13 cellular contexts compared by ENCODE assay signal in the genomic region with DNA sequence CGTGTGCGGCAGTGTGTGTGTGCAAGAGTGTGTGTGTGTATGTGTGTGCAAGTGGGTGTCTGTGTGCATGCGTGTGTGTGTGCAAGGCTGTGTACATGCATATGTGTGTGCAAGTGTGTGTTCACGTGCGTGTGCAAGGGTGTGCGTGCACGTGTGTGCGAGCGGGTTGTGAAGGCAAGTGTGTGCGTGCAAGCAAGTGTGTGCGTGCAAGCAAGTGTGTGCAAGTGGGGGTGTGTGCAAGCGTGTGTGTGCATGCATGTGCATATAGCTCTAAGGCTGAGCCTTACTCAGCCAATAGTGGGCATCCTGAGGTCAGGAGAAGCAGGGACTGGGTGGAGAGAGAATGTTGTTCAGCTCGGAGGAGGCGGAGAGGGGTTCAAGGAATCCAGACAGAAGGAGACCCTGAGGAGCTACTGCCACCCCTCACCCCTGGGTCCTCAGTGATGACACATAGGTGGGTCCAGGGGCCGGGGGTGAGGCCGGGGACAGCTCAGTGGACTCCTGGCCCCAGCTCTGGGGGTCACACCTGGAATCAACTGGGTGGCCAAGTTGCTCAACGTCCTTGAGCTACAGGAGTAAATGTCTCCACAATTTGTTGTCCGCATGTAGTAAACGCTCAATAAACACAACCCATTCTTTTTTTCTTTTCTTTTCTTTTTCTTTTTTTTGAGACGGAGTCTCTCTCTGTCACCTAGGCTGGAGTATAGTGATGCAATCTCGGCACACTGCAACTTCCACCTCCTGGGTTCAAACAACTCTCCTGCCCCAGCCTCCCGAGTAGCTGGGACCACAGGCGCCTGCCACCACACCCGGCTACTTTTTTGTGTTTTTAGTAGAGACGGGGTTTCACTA. TPM values are rescaled to one million over a fixed set of nuclear protein-coding genes. Genes with fewer than 3 reads are reported as not detected.
A peak's percentile ranks its signal among the peaks of the same experiment; 100 is the strongest.
DNase-seq lines count a peak whose midpoint lies in the region; FAIRE-seq and TF ChIP-seq lines count a peak whose summit lies in the region.
"Had no signal": no experiment of that assay in that cellular context is flagged by ENCODE, and none has a peak within 500 bp of the region (broad histone marks: within the 10 kb centered on the region; RNA-seq: fewer than 3 reads in every experiment).

No MANE protein-coding gene starts in this region.

- H3K36me3 Mint-ChIP-seq in brain (no peaks in the 10 kb centered on the region), neural crest cell (ENCODE audit: low read depth) (no peaks in the 10 kb centered on the region)

- FAIRE-seq in HTR-8/SVneo (lab: Jason Lieb, UNC), result peak; percentile 98

- H3K4me1 Mint-ChIP-seq in brain, result peaks cover 31% of the 10 kb centered on the region
- peaks cover 11% of the 10 kb centered on the region for H3K4me1 Mint-ChIP-seq in neural crest cell

- no peaks in the 10 kb centered on the region for H3K9me3 Mint-ChIP-seq in brain
- no peaks in the 10 kb centered on the region for H3K9me3 Mint-ChIP-seq in neural crest cell

- peak overlapping the region; percentile 45 to 86 (median 72) for H3K4me3 Mint-ChIP-seq in brain
- H3K4me3 Mint-ChIP-seq in neural crest cell, result peak overlapping the region; percentile 83

- TF ChIP-seq CTCF in brain (conservative IDR thresholded peaks at IDR 0.05) (no peak), neural crest cell (conservative IDR thresholded peaks at IDR 0.05) (no peak)

- H3K27ac Mint-ChIP-seq in brain, result peak overlapping the region in 2 of 5 experiments; percentile 6 to 41
- H3K27ac Mint-ChIP-seq in neural crest cell (ENCODE audit: unreplicated experiment), result no peak overlapping the region

- peaks cover 18% of the 10 kb centered on the region for H3K27me3 Mint-ChIP-seq in brain
- peaks cover 23% of the 10 kb centered on the region for H3K27me3 Mint-ChIP-seq in neural crest cell (ENCODE audit: low read depth)

- DNase-seq in NCI-H1417 (lab: John Stamatoyannopoulos, UW) (peak in 2 of 3 experiments; percentile 5 to 6), NCI-H1417 treated with DMSO at 0.1 percent for 48 hours (lab: John Stamatoyannopoulos, UW) (no peak), HTR-8/SVneo (ENCODE audit: insufficient read length, low spot score) (no peak), neural crest cell (ENCODE audit: low read depth, low spot score) (no peak), COR-L47 (lab: John Stamatoyannopoulos, UW) (no peak), MV-4-11 (lab: John Stamatoyannopoulos, UW) (no peak), AML-193 (lab: John Stamatoyannopoulos, UW) (no peak)
- DNase-seq: KG1; NCI-H2081 treated with DMSO at 0.1 percent for 48 hours; NK-92 treated with Interleukin-12 subunit alpha and Interleukin-12 subunit beta, amount 100 ng/mL, for 24 hours had no signal

RNA-seq across cellular contexts. Expression of gene PRR29, which starts 1.8 kb away (rescaled TPM):
- polyA plus RNA-seq in brain (ENCODE audit: insufficient read depth, low read depth, low replicate concordance), result 0.68 TPM
- total RNA-seq in neural crest cell, result 0.82 and 1.4 TPM in 2 replicates

RNA-seq across cellular contexts. Expression of gene ICAM2, which starts 20.5 kb away (rescaled TPM):
- 25.2 TPM for polyA plus RNA-seq in brain (ENCODE audit: insufficient read depth, low read depth, low replicate concordance)
- not detected in 2 replicates for total RNA-seq in neural crest cell
- total RNA-seq: cardiac muscle cell had no signal

RNA-seq across cellular contexts. Expression of gene SCN4A, which starts 27.2 kb away (rescaled TPM):
- polyA plus RNA-seq in brain (ENCODE audit: insufficient read depth, low read depth, low replicate concordance), result not detected
- total RNA-seq in neural crest cell, result 1.6 and 1.9 TPM in 2 replicates
- total RNA-seq: A172 had no signal
- polyA plus RNA-seq: cardiac muscle cell had no signal

Comparison
In these comparisons a context has a peak if more than half of its experiments do, and no peak if none do; other contexts are left out.
1. DNase-seq: peak in NCI-H1417 (2 of 3); none in NCI-H1417 treated with DMSO at 0.1 percent for 48 hours (single experiment), HTR-8/SVneo (single experiment), neural crest cell (single experiment), COR-L47 (single experiment), MV-4-11 (single experiment) and AML-193 (0 of 2).